ENCODE assay signal across 1 cellular context in the genomic region with DNA sequence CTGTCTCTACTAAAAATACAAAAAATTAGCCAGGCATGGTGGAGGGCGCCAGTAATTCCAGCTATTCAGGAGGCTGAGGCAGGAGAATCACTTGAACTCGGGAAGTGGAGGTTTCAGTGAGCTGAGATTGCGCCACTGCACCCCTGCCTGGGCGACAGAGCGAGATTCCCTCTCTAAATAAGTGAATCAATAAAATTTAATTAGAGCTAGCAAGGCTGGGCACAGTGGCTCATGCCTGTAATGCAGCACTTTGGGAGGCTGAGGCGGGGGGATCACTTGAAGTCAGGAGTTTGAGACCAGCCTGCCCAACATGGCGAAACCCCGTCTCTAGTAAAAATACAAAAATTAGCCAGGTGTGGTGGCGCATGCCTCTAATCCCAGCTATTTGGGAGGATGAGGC. TPM values are rescaled to one million over a fixed set of nuclear protein-coding genes. Genes with fewer than 3 reads are reported as not detected.
"Had no signal": no experiment of that assay in that cellular context is flagged by ENCODE, and none has a peak within 500 bp of the region (broad histone marks: within the 10 kb centered on the region; RNA-seq: fewer than 3 reads in every experiment).

No MANE protein-coding gene starts in this region.

RNA-seq across cellular contexts. Expression of a gene that starts 14.5 kb away (rescaled TPM):
- polyA plus RNA-seq: immature natural killer cell had no signal
